Comparison of ENCODE assay signal across 8 cellular contexts in the genomic region with DNA sequence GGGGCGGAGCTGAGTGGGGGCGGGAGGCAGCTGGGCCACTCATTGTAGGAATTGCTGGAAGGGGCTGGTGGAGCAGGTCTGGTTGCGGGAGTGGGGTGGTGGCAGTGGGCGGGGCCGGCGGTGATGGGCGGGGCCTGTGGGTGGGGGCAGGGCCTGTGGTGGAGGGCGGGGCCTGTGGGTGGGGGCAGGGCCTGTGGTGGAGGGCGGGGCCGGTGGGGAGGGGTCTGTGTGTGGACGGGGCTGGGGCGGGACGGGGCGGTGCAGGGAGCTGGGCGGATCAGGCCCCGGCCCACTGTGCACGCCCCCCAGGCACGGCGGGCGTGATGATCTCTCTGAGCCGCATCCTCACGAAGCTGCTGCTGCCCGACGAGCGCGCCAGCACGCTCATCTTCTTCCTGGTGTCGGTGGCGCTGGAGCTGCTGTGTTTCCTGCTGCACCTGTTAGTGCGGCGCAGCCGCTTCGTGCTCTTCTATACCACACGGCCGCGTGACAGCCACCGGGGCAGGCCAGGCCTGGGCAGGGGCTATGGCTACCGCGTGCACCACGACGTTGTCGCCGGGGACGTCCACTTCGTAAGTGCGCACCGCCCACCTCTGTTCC. TPM values are rescaled to one million over a fixed set of nuclear protein-coding genes. Genes with fewer than 3 reads are reported as not detected.
DNase-seq lines count a peak whose midpoint lies in the region; ATAC-seq, FAIRE-seq and TF ChIP-seq lines count a peak whose summit lies in the region.

No MANE protein-coding gene starts in this region.

- peaks cover 0 to 6% of the 10 kb centered on the region in 2 donors for H3K27me3 Mint-ChIP-seq in natural killer cell treated with Interleukin-12 subunit alpha and Interleukin-12 subunit beta and Interleukin-15 and Interleukin-18, amount 100 ng/mL, for 72 hours

- TF ChIP-seq POLR2A in GM18505 (IDR thresholded peaks at IDR 0.05; ENCODE audit: borderline replicate concordance, extremely low read depth, insufficient read depth, insufficient read length): no peak

- peak overlapping the region; percentile 85 for H3K4me3 Mint-ChIP-seq in natural killer cell treated with Interleukin-12 subunit alpha and Interleukin-12 subunit beta and Interleukin-15 and Interleukin-18, amount 100 ng/mL, for 72 hours

- H3K27ac Mint-ChIP-seq in natural killer cell treated with Interleukin-12 subunit alpha and Interleukin-12 subunit beta and Interleukin-15 and Interleukin-18, amount 100 ng/mL, for 72 hours: peak overlapping the region in 1 of 2 donors; percentile 3

- FAIRE-seq in RCC 7860 (lab: Jason Lieb, UNC): no peak

- peak; percentile 87 for DNase-seq in RPMI8226
- peak; percentile 63 for DNase-seq in activated gamma-delta T cell treated with Interleukin-2 at 50 U/mL for 16 hours
- no peak for DNase-seq in natural killer cell treated with Interleukin-12 subunit alpha and Interleukin-12 subunit beta and Interleukin-15 and Interleukin-18, amount 100 ng/mL, for 72 hours (ENCODE audit: low spot score)
- no peak for DNase-seq in UCSD-AML1 (lab: John Stamatoyannopoulos, UW; ENCODE audit: unreplicated experiment)
- no peak for DNase-seq in RCC 7860 (ENCODE audit: low spot score)

- peak; percentile 55 for ATAC-seq in GM18505 (IDR thresholded peaks at IDR 0.05; ENCODE audit: unreplicated experiment)
- peak; percentile 86 to 88 for ATAC-seq in natural killer cell treated with Interleukin-12 subunit alpha and Interleukin-12 subunit beta and Interleukin-15 and Interleukin-18, amount 100 ng/mL, for 72 hours
- ATAC-seq in HG02763 (IDR thresholded peaks at IDR 0.05; ENCODE audit: unreplicated experiment): no peak
- ATAC-seq in GM18861 (IDR thresholded peaks at IDR 0.05; ENCODE audit: unreplicated experiment): no peak

- no peaks in the 10 kb centered on the region for H3K9me3 Mint-ChIP-seq in natural killer cell treated with Interleukin-12 subunit alpha and Interleukin-12 subunit beta and Interleukin-15 and Interleukin-18, amount 100 ng/mL, for 72 hours

- peaks cover 12 to 16% of the 10 kb centered on the region in 2 donors for H3K4me1 Mint-ChIP-seq in natural killer cell treated with Interleukin-12 subunit alpha and Interleukin-12 subunit beta and Interleukin-15 and Interleukin-18, amount 100 ng/mL, for 72 hours (ENCODE audit: low read depth in 2 of 2)

- H3K36me3 Mint-ChIP-seq in natural killer cell treated with Interleukin-12 subunit alpha and Interleukin-12 subunit beta and Interleukin-15 and Interleukin-18, amount 100 ng/mL, for 72 hours: no peaks in the 10 kb centered on the region

RNA-seq across cellular contexts. Expression of a gene that starts 14.0 kb away (rescaled TPM):
- under 1 TPM; 0.11 to 0.52 TPM for total RNA-seq in natural killer cell treated with Interleukin-12 subunit alpha and Interleukin-12 subunit beta and Interleukin-15 and Interleukin-18, amount 100 ng/mL, for 72 hours

Comparison
In these comparisons a context has a peak if more than half of its experiments do, and no peak if none do; other contexts are left out.
1. ATAC-seq: peak in GM18505 (single experiment) and natural killer cell treated with Interleukin-12 subunit alpha and Interleukin-12 subunit beta and Interleukin-15 and Interleukin-18, amount 100 ng/mL, for 72 hours (2 of 2); none in HG02763 (single experiment) and GM18861 (single experiment).
2. DNase-seq: peak in RPMI8226 (single experiment) and activated gamma-delta T cell treated with Interleukin-2 at 50 U/mL for 16 hours (single experiment); none in natural killer cell treated with Interleukin-12 subunit alpha and Interleukin-12 subunit beta and Interleukin-15 and Interleukin-18, amount 100 ng/mL, for 72 hours (single experiment), UCSD-AML1 (single experiment) and RCC 7860 (single experiment).